ENCODE assay signal across 1 cellular context in the genomic region with DNA sequence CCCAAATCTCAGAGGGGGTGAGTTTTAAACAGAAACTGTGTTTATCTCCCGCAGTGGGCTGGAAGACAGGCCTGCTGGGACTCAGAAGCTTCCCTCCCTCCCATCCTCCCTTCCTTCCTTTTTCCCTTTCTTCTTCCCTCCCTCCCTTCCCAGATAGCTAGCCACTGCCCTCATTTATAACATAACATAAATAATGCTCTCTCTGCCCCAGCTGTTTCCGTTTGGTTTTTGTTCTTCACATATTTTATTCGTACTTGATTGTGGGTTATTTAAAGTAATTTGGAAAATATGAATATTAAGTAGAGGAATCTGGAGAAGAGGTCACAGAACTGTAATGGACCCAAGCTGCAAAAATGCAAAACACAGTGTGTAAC.
TF ChIP-seq lines count a peak whose summit lies in the region.

No MANE protein-coding gene starts in this region.

TF ChIP-seq in A549, 52 proteins besides CTCF, POLR2A, EP300 and RAD21:
- TF ChIP-seq FOSB (CRISPR knock-in tag; IDR thresholded peaks at IDR 0.05), result no peak
- no peak for TF ChIP-seq ELK1 (IDR thresholded peaks at IDR 0.05; ENCODE audit: low read depth, low read length)
- TF ChIP-seq RARB (CRISPR knock-in tag; IDR thresholded peaks at IDR 0.05), result no peak
- TF ChIP-seq SMC3 (IDR thresholded peaks at IDR 0.05), result no peak
- no peak for TF ChIP-seq TFCP2L1 (CRISPR knock-in tag; IDR thresholded peaks at IDR 0.05)
- no peak for TF ChIP-seq MAZ (IDR thresholded peaks at IDR 0.05; ENCODE audit: borderline replicate concordance, low read depth, low read length)
- TF ChIP-seq FOSL2 (IDR thresholded peaks at IDR 0.05), result no peak
- TF ChIP-seq FOSL2 (CRISPR knock-in tag; IDR thresholded peaks at IDR 0.05), result no peak
- TF ChIP-seq ZSCAN20 (CRISPR knock-in tag; IDR thresholded peaks at IDR 0.05), result no peak
- no peak for TF ChIP-seq KDM5A (IDR thresholded peaks at IDR 0.05)
- TF ChIP-seq, protein P1, sequence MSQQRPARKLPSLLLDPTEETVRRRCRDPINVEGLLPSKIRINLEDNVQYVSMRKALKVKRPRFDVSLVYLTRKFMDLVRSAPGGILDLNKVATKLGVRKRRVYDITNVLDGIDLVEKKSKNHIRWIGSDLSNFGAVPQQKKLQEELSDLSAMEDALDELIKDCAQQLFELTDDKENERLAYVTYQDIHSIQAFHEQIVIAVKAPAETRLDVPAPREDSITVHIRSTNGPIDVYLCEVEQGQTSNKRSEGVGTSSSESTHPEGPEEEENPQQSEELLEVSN (IDR thresholded peaks at IDR 0.05; ENCODE audit: borderline replicate concordance, low read depth), result no peak
TF ChIP-seq in A549: peak in this region for 0.
